8 cellular contexts compared by ENCODE assay signal in genomic region chr10:178208-178607, GRCh38. TPM values are rescaled to one million over a fixed set of nuclear protein-coding genes. Genes with fewer than 3 reads are reported as not detected.
DNase-seq lines count a peak whose midpoint lies in the region; ATAC-seq and TF ChIP-seq lines count a peak whose summit lies in the region.

No MANE protein-coding gene starts in this region.

- ATAC-seq in RWPE2 (ENCODE audit: low read depth) (no peak), HG03565 (IDR thresholded peaks at IDR 0.05; ENCODE audit: unreplicated experiment) (no peak), GM21723 (IDR thresholded peaks at IDR 0.05; ENCODE audit: unreplicated experiment) (no peak)

- DNase-seq in A172 (ENCODE audit: low spot score) (peak; percentile 22), GM10266 (ENCODE audit: extremely low spot score) (peak; percentile 13), RWPE2 (ENCODE audit: low spot score) (no peak), globus pallidus (ENCODE audit: low spot score) (peak; percentile 31), COR-L47 (lab: John Stamatoyannopoulos, UW) (no peak)
- DNase-seq in activated effector memory CD4-positive, alpha-beta T cell treated with Interleukin-2 at 50 U/mL for 16 hours: no peak

- H3K4me3 ChIP-seq in RWPE2 (ENCODE audit: severe bottlenecking): no peak overlapping the region

- peaks cover 12% of the 10 kb centered on the region for H3K36me3 ChIP-seq in RWPE2 (ENCODE audit: low read depth)

- no peaks in the 10 kb centered on the region for H3K9me3 ChIP-seq in RWPE2 (ENCODE audit: severe bottlenecking)

- no peak overlapping the region for H3K27ac ChIP-seq in RWPE2 (ENCODE audit: poor library complexity, severe bottlenecking)

- H3K27me3 ChIP-seq in RWPE2 (ENCODE audit: insufficient read depth, poor library complexity, severe bottlenecking): no peaks in the 10 kb centered on the region

- no peaks in the 10 kb centered on the region for H3K4me1 ChIP-seq in RWPE2 (ENCODE audit: insufficient read depth, poor library complexity, severe bottlenecking)

- peak; percentile 31 for TF ChIP-seq CTCF in GM10266 (IDR thresholded peaks at IDR 0.05; ENCODE audit: control insufficient read depth, insufficient read depth, low read depth, missing control alignments)
- peak; percentile 63 for TF ChIP-seq CTCF in RWPE2 (IDR thresholded peaks at IDR 0.05; ENCODE audit: poor library complexity, severe bottlenecking)

RNA-seq across cellular contexts. Expression of gene ZMYND11, which starts 43.0 kb away (rescaled TPM):
- total RNA-seq in A172 (2014; rRNA removed; shearing (Covaris generic)): 91.1 and 113 TPM in 2 replicates

Comparison
In these comparisons a context has a peak if more than half of its experiments do, and no peak if none do; other contexts are left out.
1. DNase-seq: peak in A172 (single experiment), GM10266 (single experiment) and globus pallidus (single experiment); none in RWPE2 (single experiment), activated effector memory CD4-positive, alpha-beta T cell treated with Interleukin-2 at 50 U/mL for 16 hours (single experiment) and COR-L47 (single experiment).